Comparison of ENCODE assay signal across 11 cellular contexts in genomic region chr9:694499-695154, GRCh38.
DNase-seq lines count a peak whose midpoint lies in the region; ATAC-seq and TF ChIP-seq lines count a peak whose summit lies in the region.
"Had no signal": no experiment of that assay in that cellular context is flagged by ENCODE, and none has a peak within 500 bp of the region (broad histone marks: within the 10 kb centered on the region; RNA-seq: fewer than 3 reads in every experiment).

No MANE protein-coding gene starts in this region.

- H3K14ac ChIP-seq in neuronal stem cell (ENCODE audit: low read length), result no peak overlapping the region

- H3K4ac ChIP-seq in neuronal stem cell (ENCODE audit: low read length), result no peak overlapping the region

- no peak overlapping the region for H3K4me2 ChIP-seq in neuronal stem cell (ENCODE audit: insufficient read depth, low read length, poor library complexity, severe bottlenecking)

- H2BK120ac ChIP-seq in neuronal stem cell (ENCODE audit: low read depth, low read length), result no peak overlapping the region

- no CpG with 5 or more reads among the region's 8 CpGs for WGBS in neuronal stem cell (ENCODE audit: extremely low coverage in 2 of 2, insufficient read length in 2 of 2, insufficient replicate concordance in 1 of 2), 2 donors

- H2BK5ac ChIP-seq in neuronal stem cell (ENCODE audit: low read length), result no peak overlapping the region

- peak overlapping the region; percentile 73 for H3K18ac ChIP-seq in neuronal stem cell (ENCODE audit: low read length)

- H3K27ac ChIP-seq in ACC112 (ENCODE audit: low read depth, low read length), result peak overlapping the region; percentile 86
- no peak overlapping the region for H3K27ac ChIP-seq in neuronal stem cell (replicated peaks; ENCODE audit: low read length)

- no peak overlapping the region for H2BK15ac ChIP-seq in neuronal stem cell (ENCODE audit: low read length)

- H3K79me1 ChIP-seq in neuronal stem cell (ENCODE audit: low read depth, low read length), result no peaks in the 10 kb centered on the region

- no peak overlapping the region for H2AK5ac ChIP-seq in neuronal stem cell (ENCODE audit: low read depth, low read length)

- no peak overlapping the region for H2BK12ac ChIP-seq in neuronal stem cell (ENCODE audit: low read length)

- no peak overlapping the region for H4K91ac ChIP-seq in neuronal stem cell (ENCODE audit: low read depth, low read length, poor library complexity)

- TF ChIP-seq CTCF in fibroblast of the aortic adventitia (IDR thresholded peaks at IDR 0.05; ENCODE audit: insufficient read depth, low read length), result no peak

- DNase-seq in fibroblast of the aortic adventitia (ENCODE audit: low read depth) (peak; percentile 90), neuronal stem cell (ENCODE audit: low spot score) (no peak), NK-92 (lab: John Stamatoyannopoulos, UW; ENCODE audit: unreplicated experiment) (no peak), GM19240 (ENCODE audit: insufficient read length, low spot score) (no peak), HT-29 (ENCODE audit: low spot score) (no peak)
- no peak for DNase-seq in activated CD4-positive, CD25-positive, alpha-beta regulatory T cell treated with anti-CD3 and anti-CD28 coated beads, Interleukin-2, amount 50 U/mL, for 72 hours
- DNase-seq: CD4-positive, CD25-positive, alpha-beta regulatory T cell; GOT3; NCI-H2029 had no signal

- H3K9ac ChIP-seq in neuronal stem cell (ENCODE audit: low read depth, low read length, poor library complexity), result no peak overlapping the region

- ATAC-seq in SK-N-SH treated with all-trans-retinoic acid at 6 μM for 48 hours, result peak; percentile 55

- peak overlapping the region; percentile 59 for H3K4me3 ChIP-seq in ACC112 (ENCODE audit: low read depth, low read length)
- peak overlapping the region; percentile 52 for H3K4me3 ChIP-seq in fibroblast of the aortic adventitia (ENCODE audit: low read depth, low read length)
- no peak overlapping the region for H3K4me3 ChIP-seq in neuronal stem cell (ENCODE audit: low read length in 2 of 2)

- H3K9me3 ChIP-seq in neuronal stem cell (replicated peaks in 1 of 2; ENCODE audit: control insufficient read depth in 2 of 2, insufficient read depth in 1 of 2, low read depth in 1 of 2, low read length in 2 of 2), result no peaks in the 10 kb centered on the region

- H3K4me1 ChIP-seq in ACC112 (ENCODE audit: control insufficient read depth, insufficient read depth, low read length, unreplicated experiment) (peaks cover 60% of the 10 kb centered on the region), neuronal stem cell (ENCODE audit: control insufficient read depth in 2 of 2, insufficient read depth in 1 of 2, low read depth in 1 of 2, low read length in 2 of 2) (peaks cover 14 to 22% of the 10 kb centered on the region in 2 donors)

- H3K79me2 ChIP-seq in ACC112 (ENCODE audit: control insufficient read depth, insufficient read depth, low read length, unreplicated experiment), result peaks cover 16% of the 10 kb centered on the region

- H4K8ac ChIP-seq in neuronal stem cell (ENCODE audit: low read depth, low read length), result no peak overlapping the region

- H3K36me3 ChIP-seq in ACC112 (ENCODE audit: insufficient read depth, low read length), result no peaks in the 10 kb centered on the region
- no peaks in the 10 kb centered on the region for H3K36me3 ChIP-seq in neuronal stem cell (replicated peaks in 1 of 2; ENCODE audit: control insufficient read depth in 2 of 2, insufficient read depth in 2 of 2, low read length in 2 of 2)

- no peak overlapping the region for H3K23ac ChIP-seq in neuronal stem cell (ENCODE audit: low read depth, low read length, poor library complexity)

- no peaks in the 10 kb centered on the region for H3K27me3 ChIP-seq in ACC112 (ENCODE audit: insufficient read depth, low read length)
- H3K27me3 ChIP-seq in neuronal stem cell (ENCODE audit: control insufficient read depth in 3 of 3, insufficient read depth in 3 of 3, low read depth in 1 of 3, low read length in 3 of 3), result no peaks in the 10 kb centered on the region

- peak overlapping the region; percentile 17 for H2AFZ ChIP-seq in ACC112 (ENCODE audit: low read length, unreplicated experiment)
- H2AFZ ChIP-seq in neuronal stem cell (ENCODE audit: low read length), result peak overlapping the region; percentile 41

TF ChIP-seq in SK-N-SH treated with all-trans-retinoic acid at 6 μM for 48 hours, 23 proteins besides CTCF, POLR2A, EP300 and RAD21:
- TF ChIP-seq, protein P1, sequence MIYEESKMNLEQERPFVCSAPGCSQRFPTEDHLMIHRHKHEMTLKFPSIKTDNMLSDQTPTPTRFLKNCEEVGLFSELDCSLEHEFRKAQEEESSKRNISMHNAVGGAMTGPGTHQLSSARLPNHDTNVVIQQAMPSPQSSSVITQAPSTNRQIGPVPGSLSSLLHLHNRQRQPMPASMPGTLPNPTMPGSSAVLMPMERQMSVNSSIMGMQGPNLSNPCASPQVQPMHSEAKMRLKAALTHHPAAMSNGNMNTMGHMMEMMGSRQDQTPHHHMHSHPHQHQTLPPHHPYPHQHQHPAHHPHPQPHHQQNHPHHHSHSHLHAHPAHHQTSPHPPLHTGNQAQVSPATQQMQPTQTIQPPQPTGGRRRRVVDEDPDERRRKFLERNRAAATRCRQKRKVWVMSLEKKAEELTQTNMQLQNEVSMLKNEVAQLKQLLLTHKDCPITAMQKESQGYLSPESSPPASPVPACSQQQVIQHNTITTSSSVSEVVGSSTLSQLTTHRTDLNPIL (CRISPR knock-in tag; IDR thresholded peaks at IDR 0.05; ENCODE audit: low read depth), result no peak
- no peak for TF ChIP-seq ZC3H10 (CRISPR knock-in tag; IDR thresholded peaks at IDR 0.05)
- TF ChIP-seq ZNF565 (CRISPR knock-in tag; conservative IDR thresholded peaks at IDR 0.05; ENCODE audit: low read depth), result no peak
- no peak for TF ChIP-seq TOX (CRISPR knock-in tag; IDR thresholded peaks at IDR 0.05; ENCODE audit: borderline replicate concordance)

Comparison
In these comparisons a context has a peak if more than half of its experiments do, and no peak if none do; other contexts are left out.
1. H3K4me3 ChIP-seq: peak in ACC112 (single experiment) and fibroblast of the aortic adventitia (single experiment); none in neuronal stem cell (0 of 2).